ENCODE assay signal across 7 cellular contexts in the genomic region with DNA sequence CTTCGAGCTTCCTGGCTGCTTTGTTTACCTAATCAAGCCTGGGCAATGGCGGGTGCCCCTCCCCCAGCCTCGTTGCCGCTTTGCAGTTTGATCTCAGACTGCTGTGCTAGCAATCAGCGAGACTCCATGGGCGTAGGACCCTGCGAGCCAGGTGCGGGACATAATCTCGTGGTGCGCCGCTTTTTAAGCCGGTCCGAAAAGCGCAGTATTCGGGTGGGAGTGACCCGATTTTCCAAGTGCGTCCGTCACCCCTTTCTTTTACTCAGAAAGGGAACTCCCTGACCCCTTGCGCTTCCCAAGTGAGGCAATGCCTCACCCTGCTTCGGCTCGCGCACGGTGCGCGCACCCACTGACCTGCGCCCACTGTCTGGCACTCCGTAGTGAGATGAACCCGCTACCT.
DNase-seq lines count a peak whose midpoint lies in the region; TF ChIP-seq lines count a peak whose summit lies in the region.
"Not testable (repeated sequence)": the region's sequence is repeated elsewhere in the genome, so short reads cannot be mapped to it uniquely, and the experiment has no call there.

No MANE protein-coding gene starts in this region.

- TF ChIP-seq CTCF in PC-9 (conservative IDR thresholded peaks at IDR 0.05); chondrocyte (IDR thresholded peaks at IDR 0.05); hepatocyte (IDR thresholded peaks at IDR 0.05; ENCODE audit: poor library complexity); nephron (IDR thresholded peaks at IDR 0.05; ENCODE audit: unreplicated experiment in 3 of 3); osteocyte (IDR thresholded peaks at IDR 0.05): not testable (repeated sequence)

- not testable (repeated sequence) for H3K36me3 ChIP-seq in ES-I3 (ENCODE audit: insufficient read depth, low read length); HUES6 (ENCODE audit: control insufficient read depth, insufficient read depth, low read length); PC-9 (ENCODE audit: low read depth); hepatocyte (replicated peaks; ENCODE audit: insufficient read depth, low read depth)

- DNase-seq in PC-9 = peak in 1 of 2 experiments; percentile 61
- DNase-seq in chondrocyte (ENCODE audit: low spot score); hepatocyte (ENCODE audit: low spot score); osteocyte (ENCODE audit: extremely low spot score, unreplicated experiment): not testable (repeated sequence)

- H3K27me3 Mint-ChIP-seq in chondrocyte (ENCODE audit: low read depth); nephron (ENCODE audit: low read depth); osteocyte (ENCODE audit: unreplicated experiment): not testable (repeated sequence)

- peak overlapping the region; percentile 84 for H3K27ac Mint-ChIP-seq in chondrocyte (ENCODE audit: unreplicated experiment)
- peak overlapping the region in 2 of 3 experiments; percentile 32 to 60 for H3K27ac Mint-ChIP-seq in nephron
- H3K27ac Mint-ChIP-seq in osteocyte (ENCODE audit: unreplicated experiment) = peak overlapping the region; percentile 70

- H3K9ac ChIP-seq in ES-I3 (ENCODE audit: low read depth, low read length) = peak overlapping the region; percentile 54
- peak overlapping the region; percentile 85 for H3K9ac ChIP-seq in HUES6 (ENCODE audit: low read length)

- not testable (repeated sequence) for H3F3A ChIP-seq in PC-9 (ENCODE audit: insufficient read depth, low read depth)

- H3K4me3 ChIP-seq in HUES6 (ENCODE audit: low read depth, low read length) = peak overlapping the region; percentile 64
- H3K4me3 ChIP-seq in PC-9 = peak overlapping the region; percentile 68
- H3K4me3 ChIP-seq in hepatocyte = not testable (repeated sequence)

- intact Hi-C loops in PC-9 (cut with micrococcal nuclease; ENCODE audit: unreplicated experiment) = not testable (repeated sequence)

- peak overlapping the region; percentile 99 for H3K4me2 ChIP-seq in PC-9
- H3K4me2 ChIP-seq in hepatocyte = not testable (repeated sequence)

- not testable (repeated sequence) for H3K9me2 ChIP-seq in PC-9 (ENCODE audit: insufficient read depth); hepatocyte (replicated peaks; ENCODE audit: insufficient read depth)

- H2AFZ ChIP-seq in PC-9 = peak overlapping the region; percentile 99
- H2AFZ ChIP-seq in hepatocyte = not testable (repeated sequence)

- not testable (repeated sequence) for H3K79me2 ChIP-seq in PC-9 (ENCODE audit: low read depth); hepatocyte

- H3K27ac ChIP-seq in HUES6 (ENCODE audit: low read depth, low read length) (peak overlapping the region; percentile 93), PC-9 (peak overlapping the region; percentile 89), hepatocyte (peak overlapping the region; percentile 65)

- CTCF ChIA-PET in PC-9 (lab: Charles Lee) = not testable (repeated sequence)

- H3K36me3 Mint-ChIP-seq in chondrocyte (ENCODE audit: low read depth); nephron (ENCODE audit: low read depth); osteocyte (ENCODE audit: unreplicated experiment): not testable (repeated sequence)

- not testable (repeated sequence) for H3K4me1 Mint-ChIP-seq in chondrocyte (ENCODE audit: low read depth); nephron; osteocyte (ENCODE audit: unreplicated experiment)

- not testable (repeated sequence) for H3K27me3 ChIP-seq in HUES6 (ENCODE audit: control insufficient read depth, insufficient read depth, low read length); PC-9 (ENCODE audit: insufficient read depth, low read depth); hepatocyte

- 72% methylated on average over 28 of the region's 28 CpGs for WGBS in hepatocyte (ENCODE audit: low lambda C conversion rate, missing lambda C conversion rate)

- not testable (repeated sequence) for BruUV-seq in PC-9 (replicated peaks; lab: Mats Ljungman, UMichigan)

- not testable (repeated sequence) for H4K20me1 ChIP-seq in PC-9 (ENCODE audit: insufficient read depth); hepatocyte (ENCODE audit: insufficient read depth, poor library complexity, severe bottlenecking)

- not testable (repeated sequence) for H3K4me1 ChIP-seq in ES-I3 (ENCODE audit: insufficient read depth, low read length); HUES6 (ENCODE audit: control insufficient read depth, insufficient read depth, low read length); hepatocyte (ENCODE audit: insufficient read depth)
- peaks cover 23% of the 10 kb centered on the region for H3K4me1 ChIP-seq in PC-9 (replicated peaks; ENCODE audit: insufficient read depth)

- not testable (repeated sequence) for H3K9me3 ChIP-seq in ES-I3 (ENCODE audit: control insufficient read depth, insufficient read depth, low read length); HUES6 (ENCODE audit: control insufficient read depth, insufficient read depth, low read depth, low read length); PC-9 (ENCODE audit: insufficient read depth, low read depth); hepatocyte (ENCODE audit: low read depth)

- H3K4me3 Mint-ChIP-seq in chondrocyte (ENCODE audit: unreplicated experiment) = peak overlapping the region; percentile 80
- H3K4me3 Mint-ChIP-seq in nephron = peak overlapping the region; percentile 35 to 81 (median 61)
- H3K4me3 Mint-ChIP-seq in osteocyte (ENCODE audit: unreplicated experiment) = peak overlapping the region; percentile 70

- POLR2A ChIA-PET in PC-9 (lab: Charles Lee; ENCODE audit: unreplicated experiment) = not testable (repeated sequence)

- H3K9me3 Mint-ChIP-seq in chondrocyte (ENCODE audit: low read depth); nephron: not testable (repeated sequence)
- H3K9me3 Mint-ChIP-seq in osteocyte (ENCODE audit: unreplicated experiment) = peaks cover 10% of the 10 kb centered on the region
